Comparison of ENCODE assay signal across 6 cellular contexts in genomic region chr1:14451217-14451616, GRCh38.
"Had no signal": no experiment of that assay in that cellular context is flagged by ENCODE, and none has a peak within 500 bp of the region (broad histone marks: within the 10 kb centered on the region; RNA-seq: fewer than 3 reads in every experiment).

No MANE protein-coding gene starts in this region.

- H3K27ac ChIP-seq: HL-60 had no signal

- FAIRE-seq: HepG2, HTR-8/SVneo had no signal

- DNase-seq: IMR-90, KBM-7, KG1 had no signal

- ATAC-seq: HepG2 had no signal
